ENCODE assay signal across 1 cellular context in genomic region chr20:50224553-50225255, GRCh38.
TF ChIP-seq lines count a peak whose summit lies in the region.

No MANE protein-coding gene starts in this region.

TF ChIP-seq in HCT116, 20 proteins besides CTCF, POLR2A, EP300 and RAD21 (continued from another document):
- TF ChIP-seq, protein P1, sequence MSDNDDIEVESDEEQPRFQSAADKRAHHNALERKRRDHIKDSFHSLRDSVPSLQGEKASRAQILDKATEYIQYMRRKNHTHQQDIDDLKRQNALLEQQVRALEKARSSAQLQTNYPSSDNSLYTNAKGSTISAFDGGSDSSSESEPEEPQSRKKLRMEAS (IDR thresholded peaks at IDR 0.05), result no peak
- no peak for TF ChIP-seq JUND (IDR thresholded peaks at IDR 0.05)
